ENCODE assay signal across 1 cellular context in the genomic region with DNA sequence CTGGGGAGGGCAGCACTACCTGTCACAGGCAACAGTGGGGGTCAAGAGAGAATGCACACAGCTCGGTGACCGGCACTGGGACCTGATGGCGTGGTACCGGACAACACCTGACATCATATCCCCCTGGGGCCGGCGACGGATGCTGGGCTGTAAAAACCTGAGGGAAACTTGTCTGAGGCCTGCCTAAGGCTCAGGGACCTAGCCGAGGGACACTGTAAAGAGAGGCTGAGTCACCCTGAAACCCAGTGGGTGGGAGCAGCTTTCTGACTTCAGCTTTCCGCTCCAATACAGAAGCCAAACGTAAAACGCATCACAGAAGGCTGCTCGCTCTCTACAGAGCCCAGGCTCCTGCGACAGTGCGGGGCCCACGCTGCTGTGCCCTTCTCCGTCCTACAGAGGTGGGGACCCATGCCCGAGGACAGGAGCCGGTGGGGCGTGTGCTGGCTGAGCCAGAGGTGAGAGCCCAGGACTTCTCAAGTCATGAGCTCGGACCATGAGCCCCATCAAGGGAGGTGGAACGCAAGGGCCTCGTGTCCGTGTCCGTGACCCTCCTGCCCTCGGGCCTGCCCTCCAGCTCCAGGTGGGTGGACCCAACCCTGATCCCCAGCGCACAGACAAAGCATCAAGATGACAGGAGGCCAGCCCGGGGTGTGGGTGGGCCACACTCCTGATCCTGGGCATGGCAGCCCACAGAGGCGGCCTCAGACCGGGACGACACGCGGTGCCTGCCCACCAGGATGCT.
TF ChIP-seq lines count a peak whose summit lies in the region.

No MANE protein-coding gene starts in this region.

TF ChIP-seq in K562, 482 proteins besides CTCF, POLR2A, EP300 and RAD21:
- TF ChIP-seq, protein P1, sequence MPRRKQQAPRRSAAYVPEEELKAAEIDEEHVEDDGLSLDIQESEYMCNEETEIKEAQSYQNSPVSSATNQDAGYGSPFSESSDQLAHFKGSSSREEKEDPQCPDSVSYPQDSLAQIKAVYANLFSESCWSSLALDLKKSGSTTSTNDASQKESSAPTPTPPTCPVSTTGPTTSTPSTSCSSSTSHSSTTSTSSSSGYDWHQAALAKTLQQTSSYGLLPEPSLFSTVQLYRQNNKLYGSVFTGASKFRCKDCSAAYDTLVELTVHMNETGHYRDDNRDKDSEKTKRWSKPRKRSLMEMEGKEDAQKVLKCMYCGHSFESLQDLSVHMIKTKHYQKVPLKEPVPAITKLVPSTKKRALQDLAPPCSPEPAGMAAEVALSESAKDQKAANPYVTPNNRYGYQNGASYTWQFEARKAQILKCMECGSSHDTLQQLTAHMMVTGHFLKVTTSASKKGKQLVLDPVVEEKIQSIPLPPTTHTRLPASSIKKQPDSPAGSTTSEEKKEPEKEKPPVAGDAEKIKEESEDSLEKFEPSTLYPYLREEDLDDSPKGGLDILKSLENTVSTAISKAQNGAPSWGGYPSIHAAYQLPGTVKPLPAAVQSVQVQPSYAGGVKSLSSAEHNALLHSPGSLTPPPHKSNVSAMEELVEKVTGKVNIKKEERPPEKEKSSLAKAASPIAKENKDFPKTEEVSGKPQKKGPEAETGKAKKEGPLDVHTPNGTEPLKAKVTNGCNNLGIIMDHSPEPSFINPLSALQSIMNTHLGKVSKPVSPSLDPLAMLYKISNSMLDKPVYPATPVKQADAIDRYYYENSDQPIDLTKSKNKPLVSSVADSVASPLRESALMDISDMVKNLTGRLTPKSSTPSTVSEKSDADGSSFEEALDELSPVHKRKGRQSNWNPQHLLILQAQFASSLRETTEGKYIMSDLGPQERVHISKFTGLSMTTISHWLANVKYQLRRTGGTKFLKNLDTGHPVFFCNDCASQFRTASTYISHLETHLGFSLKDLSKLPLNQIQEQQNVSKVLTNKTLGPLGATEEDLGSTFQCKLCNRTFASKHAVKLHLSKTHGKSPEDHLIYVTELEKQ (CRISPR knock-in tag; IDR thresholded peaks at IDR 0.05) = no peak
- TF ChIP-seq EGR1 (conservative IDR thresholded peaks at IDR 0.05) (0 out of 2 replicates have a peak, but pooled peaks have one; percentile 2), MEF2A (IDR thresholded peaks at IDR 0.05; ENCODE audit: control insufficient read depth, low read depth, low read length) (no peak), SMARCE1 (IDR thresholded peaks at IDR 0.05) (no peak), ETV1 (tag; conservative IDR thresholded peaks at IDR 0.05; ENCODE audit: low read depth) (no peak), ZNF778 (CRISPR knock-in tag; IDR thresholded peaks at IDR 0.05) (no peak), ZNF766 (CRISPR knock-in tag; conservative IDR thresholded peaks at IDR 0.05) (no peak), PHF8 (IDR thresholded peaks at IDR 0.05; ENCODE audit: borderline replicate concordance, low read length) (peak; percentile 17; the same call in 1 of the 2 replicates), TRIM24 (IDR thresholded peaks at IDR 0.05) (no peak), TAF7 (tag; IDR thresholded peaks at IDR 0.05) (no peak), RBM22 (IDR thresholded peaks at IDR 0.05; ENCODE audit: low read depth, low read length, poor library complexity, severe bottlenecking) (peak; percentile 36), RBFOX2 (IDR thresholded peaks at IDR 0.05; ENCODE audit: low read depth, low read length) (peak; percentile 28; the same call in 1 of the 2 replicates)
- TF ChIP-seq, protein P2, sequence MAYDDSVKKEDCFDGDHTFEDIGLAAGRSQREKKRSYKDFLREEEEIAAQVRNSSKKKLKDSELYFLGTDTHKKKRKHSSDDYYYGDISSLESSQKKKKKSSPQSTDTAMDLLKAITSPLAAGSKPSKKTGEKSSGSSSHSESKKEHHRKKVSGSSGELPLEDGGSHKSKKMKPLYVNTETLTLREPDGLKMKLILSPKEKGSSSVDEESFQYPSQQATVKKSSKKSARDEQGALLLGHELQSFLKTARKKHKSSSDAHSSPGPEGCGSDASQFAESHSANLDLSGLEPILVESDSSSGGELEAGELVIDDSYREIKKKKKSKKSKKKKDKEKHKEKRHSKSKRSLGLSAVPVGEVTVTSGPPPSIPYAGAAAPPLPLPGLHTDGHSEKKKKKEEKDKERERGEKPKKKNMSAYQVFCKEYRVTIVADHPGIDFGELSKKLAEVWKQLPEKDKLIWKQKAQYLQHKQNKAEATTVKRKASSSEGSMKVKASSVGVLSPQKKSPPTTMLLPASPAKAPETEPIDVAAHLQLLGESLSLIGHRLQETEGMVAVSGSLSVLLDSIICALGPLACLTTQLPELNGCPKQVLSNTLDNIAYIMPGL (CRISPR knock-in tag; IDR thresholded peaks at IDR 0.05) = no peak
- TF ChIP-seq, protein P3, sequence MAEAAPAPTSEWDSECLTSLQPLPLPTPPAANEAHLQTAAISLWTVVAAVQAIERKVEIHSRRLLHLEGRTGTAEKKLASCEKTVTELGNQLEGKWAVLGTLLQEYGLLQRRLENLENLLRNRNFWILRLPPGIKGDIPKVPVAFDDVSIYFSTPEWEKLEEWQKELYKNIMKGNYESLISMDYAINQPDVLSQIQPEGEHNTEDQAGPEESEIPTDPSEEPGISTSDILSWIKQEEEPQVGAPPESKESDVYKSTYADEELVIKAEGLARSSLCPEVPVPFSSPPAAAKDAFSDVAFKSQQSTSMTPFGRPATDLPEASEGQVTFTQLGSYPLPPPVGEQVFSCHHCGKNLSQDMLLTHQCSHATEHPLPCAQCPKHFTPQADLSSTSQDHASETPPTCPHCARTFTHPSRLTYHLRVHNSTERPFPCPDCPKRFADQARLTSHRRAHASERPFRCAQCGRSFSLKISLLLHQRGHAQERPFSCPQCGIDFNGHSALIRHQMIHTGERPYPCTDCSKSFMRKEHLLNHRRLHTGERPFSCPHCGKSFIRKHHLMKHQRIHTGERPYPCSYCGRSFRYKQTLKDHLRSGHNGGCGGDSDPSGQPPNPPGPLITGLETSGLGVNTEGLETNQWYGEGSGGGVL (CRISPR knock-in tag; IDR thresholded peaks at IDR 0.05) = no peak
- TF ChIP-seq, protein P4, sequence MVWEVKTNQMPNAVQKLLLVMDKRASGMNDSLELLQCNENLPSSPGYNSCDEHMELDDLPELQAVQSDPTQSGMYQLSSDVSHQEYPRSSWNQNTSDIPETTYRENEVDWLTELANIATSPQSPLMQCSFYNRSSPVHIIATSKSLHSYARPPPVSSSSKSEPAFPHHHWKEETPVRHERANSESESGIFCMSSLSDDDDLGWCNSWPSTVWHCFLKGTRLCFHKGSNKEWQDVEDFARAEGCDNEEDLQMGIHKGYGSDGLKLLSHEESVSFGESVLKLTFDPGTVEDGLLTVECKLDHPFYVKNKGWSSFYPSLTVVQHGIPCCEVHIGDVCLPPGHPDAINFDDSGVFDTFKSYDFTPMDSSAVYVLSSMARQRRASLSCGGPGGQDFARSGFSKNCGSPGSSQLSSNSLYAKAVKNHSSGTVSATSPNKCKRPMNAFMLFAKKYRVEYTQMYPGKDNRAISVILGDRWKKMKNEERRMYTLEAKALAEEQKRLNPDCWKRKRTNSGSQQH (CRISPR knock-in tag; IDR thresholded peaks at IDR 0.05) = no peak
- TF ChIP-seq, protein P5, sequence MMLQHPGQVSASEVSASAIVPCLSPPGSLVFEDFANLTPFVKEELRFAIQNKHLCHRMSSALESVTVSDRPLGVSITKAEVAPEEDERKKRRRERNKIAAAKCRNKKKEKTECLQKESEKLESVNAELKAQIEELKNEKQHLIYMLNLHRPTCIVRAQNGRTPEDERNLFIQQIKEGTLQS (IDR thresholded peaks at IDR 0.05) = peak; percentile 10; the same call in 1 of the 2 replicates
- TF ChIP-seq, protein P5 (CRISPR knock-in tag; conservative IDR thresholded peaks at IDR 0.05) = no peak
